ENCODE assay signal across 12 cellular contexts in the genomic region with DNA sequence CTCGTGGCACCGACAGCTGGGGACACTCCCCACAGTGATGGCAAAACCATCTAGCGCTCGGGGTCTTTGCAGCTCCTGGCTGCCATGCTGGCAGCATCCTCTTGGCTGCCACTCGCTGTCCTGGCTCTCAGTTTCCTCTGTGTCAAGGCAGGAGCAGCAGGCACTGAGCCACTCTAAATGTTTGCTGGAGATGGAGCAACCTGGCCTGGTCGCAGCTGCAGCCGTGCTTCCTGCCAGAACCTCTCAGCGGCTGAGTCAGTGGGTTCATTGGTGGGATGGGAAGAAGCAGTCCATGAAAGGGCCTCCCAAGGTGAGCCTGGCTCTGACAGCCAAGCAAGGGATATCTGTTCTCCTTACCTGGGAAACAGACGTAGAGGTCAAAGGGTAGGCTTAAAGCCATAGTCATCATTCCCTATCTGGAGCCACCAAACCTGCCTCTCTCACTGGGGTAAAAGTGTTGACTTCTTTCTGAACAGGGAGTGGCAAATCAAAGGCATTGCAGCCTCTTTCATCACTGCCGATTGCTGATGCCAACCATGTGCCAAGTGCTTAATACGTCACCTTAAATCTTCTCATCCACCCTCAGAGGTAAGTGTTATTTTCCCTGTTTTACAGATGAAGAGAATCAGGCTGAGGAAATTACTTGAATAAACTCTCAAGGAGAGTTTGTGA.
DNase-seq lines count a peak whose midpoint lies in the region; ATAC-seq, FAIRE-seq and TF ChIP-seq lines count a peak whose summit lies in the region.
"Had no signal": no experiment of that assay in that cellular context is flagged by ENCODE, and none has a peak within 500 bp of the region (broad histone marks: within the 10 kb centered on the region; RNA-seq: fewer than 3 reads in every experiment).

No MANE protein-coding gene starts in this region.

- no peak overlapping the region for H2BK5ac ChIP-seq in H1 (ENCODE audit: low read depth, low read length)

- H3K36me3 ChIP-seq in H1 (ENCODE audit: control insufficient read depth in 2 of 4, insufficient read depth in 4 of 4, low read length in 3 of 4), result no peaks in the 10 kb centered on the region
- H3K36me3 ChIP-seq in kidney (ENCODE audit: control insufficient read depth in 1 of 2, insufficient read depth in 2 of 2, low read length in 2 of 2), result no peaks in the 10 kb centered on the region
- no peaks in the 10 kb centered on the region for H3K36me3 ChIP-seq in upper lobe of right lung

- no peaks in the 10 kb centered on the region for H4K20me1 ChIP-seq in H1 (replicated peaks in 1 of 2; ENCODE audit: control insufficient read depth in 1 of 2, insufficient read depth in 2 of 2, low read length in 2 of 2)

- no peak overlapping the region for H2BK15ac ChIP-seq in H1 (ENCODE audit: low read length)

- H2BK12ac ChIP-seq in H1 (ENCODE audit: low read depth, low read length), result no peak overlapping the region

- H4K91ac ChIP-seq in H1 (replicated peaks; ENCODE audit: insufficient read length, low read length), result no peak overlapping the region

- TF ChIP-seq CTCF in H1 (IDR thresholded peaks at IDR 0.05; ENCODE audit: control extremely low read depth in 1 of 3, insufficient read depth in 1 of 3, low read depth in 1 of 3, low read length in 3 of 3) (no peak), kidney (IDR thresholded peaks at IDR 0.05; ENCODE audit: borderline replicate concordance, extremely low read depth, insufficient read depth) (no peak), upper lobe of right lung (IDR thresholded peaks at IDR 0.05) (no peak)

- H3K9ac ChIP-seq in H1 (replicated peaks in 1 of 4; ENCODE audit: extremely low read depth in 1 of 4, low read depth in 3 of 4, low read length in 3 of 4), result no peak overlapping the region
- H3K9ac ChIP-seq in kidney (ENCODE audit: low read length in 2 of 2), result no peak overlapping the region

- no peak overlapping the region for H4K5ac ChIP-seq in H1 (ENCODE audit: insufficient read length, low read depth, low read length)

- TF ChIP-seq RAD21 in H1 (IDR thresholded peaks at IDR 0.05 in 1 of 2, conservative IDR thresholded peaks at IDR 0.05 in 1 of 2; ENCODE audit: low read depth in 2 of 2, low read length in 2 of 2), result no peak

- WGBS in H1 (ENCODE audit: extremely low coverage in 1 of 2, insufficient coverage in 1 of 2, insufficient read length in 1 of 2, insufficient replicate concordance in 2 of 2, low coverage in 1 of 2, low lambda C conversion rate in 2 of 2, missing lambda C conversion rate in 1 of 2), 2 experiments, result 89% methylated on average over 11 of the region's 11 CpGs; no CpG with 5 or more reads in 1 of the 2 experiments

- H3K27me3 ChIP-seq in H1 (replicated peaks in 1 of 4; ENCODE audit: control insufficient read depth in 3 of 4, extremely low read depth in 1 of 4, insufficient read depth in 3 of 4, low read length in 3 of 4), result no peaks in the 10 kb centered on the region
- no peaks in the 10 kb centered on the region for H3K27me3 ChIP-seq in upper lobe of right lung

- no peaks in the 10 kb centered on the region for H3K23me2 ChIP-seq in H1 (ENCODE audit: low read depth, low read length)

- no peak overlapping the region for H3K4ac ChIP-seq in H1 (replicated peaks; ENCODE audit: insufficient read length, low read depth, low read length)

- H2BK20ac ChIP-seq in H1 (ENCODE audit: low read length), result no peak overlapping the region

- peak; percentile 23 for ATAC-seq in upper lobe of right lung
- ATAC-seq: CD8-positive, alpha-beta T cell had no signal

- TF ChIP-seq POLR2A in H1 (IDR thresholded peaks at IDR 0.05; ENCODE audit: control extremely low read depth in 1 of 2, low read depth in 2 of 2, low read length in 2 of 2), result no peak

- FAIRE-seq in H1 (lab: Jason Lieb, UNC), result no peak
- no peak for FAIRE-seq in kidney (lab: Jason Lieb, UNC)
- FAIRE-seq: D721Med had no signal

- no peak overlapping the region for H3K14ac ChIP-seq in H1 (ENCODE audit: insufficient read length)

- H2BK120ac ChIP-seq in H1 (replicated peaks; ENCODE audit: low read depth, low read length), result no peak overlapping the region

- H3K4me2 ChIP-seq in H1 (ENCODE audit: insufficient read depth in 1 of 2, low read depth in 2 of 2, low read length in 2 of 2), result no peak overlapping the region

- H3K4me1 ChIP-seq in H1 (replicated peaks in 1 of 4; ENCODE audit: control insufficient read depth in 3 of 4, insufficient read depth in 4 of 4, low read length in 3 of 4) (no peaks in the 10 kb centered on the region), kidney (ENCODE audit: control insufficient read depth in 1 of 2, insufficient read depth in 1 of 2, low read depth in 1 of 2, low read length in 2 of 2) (no peaks in the 10 kb centered on the region), upper lobe of right lung (no peaks in the 10 kb centered on the region)

- no peak for TF ChIP-seq EP300 in H1 (IDR thresholded peaks at IDR 0.05; ENCODE audit: borderline replicate concordance in 1 of 2, low read depth in 2 of 2, low read length in 2 of 2)

- 0 out of 2 replicates have a peak overlapping the region, but pooled peaks have one; percentile 2 for H2AFZ ChIP-seq in H1 (ENCODE audit: low read length)

- CTCF ChIA-PET in H1 (lab: Charles Lee; ENCODE audit: partially characterized antibody), result no interaction called here

- POLR2A ChIA-PET in H1 (lab: Charles Lee; ENCODE audit: partially characterized antibody), result no interaction called here

- H3K27ac ChIP-seq in H1 (ENCODE audit: low read depth, low read length) (no peak overlapping the region), kidney (ENCODE audit: low read depth in 2 of 2, low read length in 2 of 2) (no peak overlapping the region), upper lobe of right lung (no peak overlapping the region)

- no peak overlapping the region for H3K18ac ChIP-seq in H1 (ENCODE audit: extremely low read depth, low read length)

- H4K8ac ChIP-seq in H1 (ENCODE audit: extremely low read depth, insufficient read depth, low read length), result no peak overlapping the region; the same call in 1 of the 2 replicates

- H2AK5ac ChIP-seq in H1 (ENCODE audit: low read depth, low read length), result no peak overlapping the region

- H3K56ac ChIP-seq in H1 (replicated peaks; ENCODE audit: insufficient read length, low read depth, low read length), result no peak overlapping the region

- no peak for DNase-seq in H1 (ENCODE audit: low read depth in 1 of 2, low spot score in 2 of 2)
- DNase-seq in kidney, result peak; percentile 43
- DNase-seq in posterior vena cava (ENCODE audit: low spot score), result peak; percentile 68
- DNase-seq in upper lobe of right lung, result no peak
- no peak for DNase-seq in mesenteric fat pad (ENCODE audit: low spot score)
- DNase-seq in GM19238 (ENCODE audit: insufficient read length, low spot score), result no peak
- no peak for DNase-seq in hepatic stellate cell (ENCODE audit: low spot score)
- DNase-seq: CD8-positive, alpha-beta T cell; COR-L47; DND-41; GDM1 had no signal

- H3K23ac ChIP-seq in H1 (ENCODE audit: insufficient read length), result no peak overlapping the region

- no peak overlapping the region for H3K4me3 ChIP-seq in H1 (ENCODE audit: extremely low read depth in 1 of 4, insufficient read depth in 2 of 4, low read depth in 3 of 4, low read length in 4 of 4)
- H3K4me3 ChIP-seq in kidney (ENCODE audit: low read length in 2 of 2), result no peak overlapping the region
- H3K4me3 ChIP-seq in upper lobe of right lung, result no peak overlapping the region

- peaks cover 0 to 8% of the 10 kb centered on the region in 2 experiments; a peak in 1 of 4 replicates for H3K9me3 ChIP-seq in H1 (ENCODE audit: insufficient read depth in 2 of 2, low read depth in 1 of 2, low read length in 1 of 2)
- H3K9me3 ChIP-seq in kidney (ENCODE audit: control insufficient read depth in 1 of 2, low read length in 2 of 2), result peaks cover 2 to 6% of the 10 kb centered on the region in 2 donors
- H3K9me3 ChIP-seq in upper lobe of right lung, result no peaks in the 10 kb centered on the region

- intact Hi-C loops in kidney (cut with DNase I) (no loop called here), posterior vena cava (cut with DNase I) (no loop called here), upper lobe of right lung (cut with DNase I) (no loop called here)

- H3K79me1 ChIP-seq in H1 (ENCODE audit: low read depth, low read length), result no peaks in the 10 kb centered on the region

- H3K79me2 ChIP-seq in H1 (ENCODE audit: control insufficient read depth in 1 of 2, insufficient read depth in 2 of 2, low read length in 2 of 2), result no peaks in the 10 kb centered on the region

TF ChIP-seq in H1, 55 proteins besides CTCF, POLR2A, EP300 and RAD21:
- TF ChIP-seq TAF7 (optimal IDR thresholded peaks at IDR 0.05; ENCODE audit: borderline replicate concordance, low read depth, low read length) (no peak), JUN (IDR thresholded peaks at IDR 0.05; ENCODE audit: low read depth, low read length) (no peak), ASH2L (IDR thresholded peaks at IDR 0.05; ENCODE audit: low read length) (no peak)

Comparison
In these comparisons a context has a peak if more than half of its experiments do, and no peak if none do; other contexts are left out.
1. DNase-seq: peak in kidney (single experiment) and posterior vena cava (single experiment); none in H1 (0 of 2), upper lobe of right lung (single experiment), mesenteric fat pad (single experiment), GM19238 (single experiment) and hepatic stellate cell (single experiment).